ENCODE assay signal across 7 cellular contexts in genomic region chr19:574658-575526, GRCh38. TPM values are rescaled to one million over a fixed set of nuclear protein-coding genes. Genes with fewer than 3 reads are reported as not detected.
DNase-seq lines count a peak whose midpoint lies in the region; ATAC-seq and TF ChIP-seq lines count a peak whose summit lies in the region.

No MANE protein-coding gene starts in this region.

- intact Hi-C loops in esophagus squamous epithelium (cut with DNase I) = no loop called here

- WGBS in esophagus squamous epithelium, 2 donors = 19 to 47% methylated on average over 6 to 10 of the region's 32 CpGs

- H3K4me2 ChIP-seq in neural cell (ENCODE audit: low read length) = no peak overlapping the region

- peak; percentile 49 for ATAC-seq in SK-N-SH treated with all-trans-retinoic acid at 6 μM for 48 hours
- no peak for ATAC-seq in HG02588 (IDR thresholded peaks at IDR 0.05; ENCODE audit: unreplicated experiment)

- H3K4me3 ChIP-seq in esophagus squamous epithelium (peak overlapping the region; percentile 8 to 57 (median 14)), neural cell (ENCODE audit: low read length) (peak overlapping the region; percentile 99)

- H3K27ac ChIP-seq in esophagus squamous epithelium (peak overlapping the region; percentile 7 to 52 (median 32)), neural cell (ENCODE audit: low read length) (peak overlapping the region; percentile 31)

- no peaks in the 10 kb centered on the region for H3K9me2 ChIP-seq in neural cell (ENCODE audit: insufficient read depth, low read length)

- peaks cover 51% of the 10 kb centered on the region for H3K79me2 ChIP-seq in neural cell (replicated peaks; ENCODE audit: insufficient read depth, low read length)

- H3K9me3 ChIP-seq in esophagus squamous epithelium = no peaks in the 10 kb centered on the region
- H3K9me3 ChIP-seq in neural cell (ENCODE audit: low read length) = no peaks in the 10 kb centered on the region

- no peak for TF ChIP-seq CTCF in GM20000 (IDR thresholded peaks at IDR 0.05; ENCODE audit: extremely low read depth, missing control alignments)
- TF ChIP-seq CTCF in esophagus squamous epithelium (IDR thresholded peaks at IDR 0.05) = no peak
- TF ChIP-seq CTCF in neural cell (IDR thresholded peaks at IDR 0.05; ENCODE audit: poor library complexity, severe bottlenecking) = no peak

- H3K27me3 ChIP-seq in esophagus squamous epithelium = no peaks in the 10 kb centered on the region
- no peaks in the 10 kb centered on the region for H3K27me3 ChIP-seq in neural cell (ENCODE audit: insufficient read depth, low read depth, low read length)

- H4K20me1 ChIP-seq in neural cell (ENCODE audit: insufficient read depth) = peaks cover 4% of the 10 kb centered on the region

- TF ChIP-seq RAD21 in neural cell (conservative IDR thresholded peaks at IDR 0.05) = no peak

- TF ChIP-seq EP300 in neural cell (conservative IDR thresholded peaks at IDR 0.05; ENCODE audit: poor library complexity, severe bottlenecking) = no peak

- peaks cover 31 to 80% (median 47%) of the 10 kb centered on the region in 3 donors for H3K4me1 ChIP-seq in esophagus squamous epithelium

- peak overlapping the region; percentile 48 for H3K9ac ChIP-seq in neural cell (ENCODE audit: low read length)

- H3K36me3 ChIP-seq in esophagus squamous epithelium (peaks cover 6 to 27% (median 8%) of the 10 kb centered on the region in 3 donors), neural cell (ENCODE audit: insufficient read depth, low read length) (no peaks in the 10 kb centered on the region)

- H3F3A ChIP-seq in neural cell (ENCODE audit: insufficient read depth, low read length, poor library complexity, severe bottlenecking) = no peaks in the 10 kb centered on the region

- DNase-seq in GM20000 (ENCODE audit: low spot score) = peak; percentile 77
- DNase-seq in esophagus squamous epithelium (lab: John Stamatoyannopoulos, UW) = no peak
- DNase-seq in stimulated activated CD4-positive, alpha-beta T cell treated with anti-CD3 and anti-CD28 coated beads, Interleukin-1b, Interleukin-23, amount 100 ng/mL, for 48 hours = no peak
- DNase-seq in SHP77 treated with DMSO at 0.1 percent for 48 hours (lab: John Stamatoyannopoulos, UW) = no peak

- TF ChIP-seq POLR2A in esophagus squamous epithelium (IDR thresholded peaks at IDR 0.05) = no peak

- H2AFZ ChIP-seq in neural cell (ENCODE audit: low read depth, low read length) = no peak overlapping the region

TF ChIP-seq in SK-N-SH treated with all-trans-retinoic acid at 6 μM for 48 hours, 23 proteins besides CTCF, POLR2A, EP300 and RAD21 (continues in another document):
- TF ChIP-seq PATZ1 (CRISPR knock-in tag; IDR thresholded peaks at IDR 0.05; ENCODE audit: borderline replicate concordance) = no peak
- TF ChIP-seq ZNF70 (CRISPR knock-in tag; IDR thresholded peaks at IDR 0.05) = no peak
- no peak for TF ChIP-seq TOX (CRISPR knock-in tag; IDR thresholded peaks at IDR 0.05; ENCODE audit: borderline replicate concordance)
- no peak for TF ChIP-seq ZFP30 (CRISPR knock-in tag; IDR thresholded peaks at IDR 0.05)
- no peak for TF ChIP-seq CSDC2 (CRISPR knock-in tag; IDR thresholded peaks at IDR 0.05)
- no peak for TF ChIP-seq PPARA (CRISPR knock-in tag; IDR thresholded peaks at IDR 0.05; ENCODE audit: borderline replicate concordance)
- no peak for TF ChIP-seq ESRRG (CRISPR knock-in tag; IDR thresholded peaks at IDR 0.05)
- TF ChIP-seq CSRNP3 (CRISPR knock-in tag; IDR thresholded peaks at IDR 0.05) = no peak

TF ChIP-seq in neural cell, 6 proteins besides CTCF, POLR2A, EP300 and RAD21:
- TF ChIP-seq EZH2 (IDR thresholded peaks at IDR 0.05; ENCODE audit: borderline replicate concordance, insufficient read depth, low read length, poor library complexity, severe bottlenecking) (no peak), MXI1 (conservative IDR thresholded peaks at IDR 0.05; ENCODE audit: poor library complexity, severe bottlenecking) (peak; percentile 33)

RNA-seq across cellular contexts. Expression of gene BSG, which starts 2.5 kb away (rescaled TPM):
- total RNA-seq in esophagus squamous epithelium = 100 to 1,000 TPM; 182 to 408 (median 289) TPM
- polyA plus RNA-seq in neural cell = 209 and 214 TPM in 2 replicates
- polyA minus RNA-seq in neural cell = 142 and 143 TPM in 2 replicates

RNA-seq across cellular contexts. Expression of gene HCN2, which starts 14.8 kb away (rescaled TPM):
- under 1 TPM in 3 of 4 donors, not detected in 1; 0.15 to 0.57 (median 0.29) TPM for total RNA-seq in esophagus squamous epithelium
- polyA plus RNA-seq in neural cell = 4.7 and 6.4 TPM in 2 replicates
- polyA minus RNA-seq in neural cell = 12.6 and 13.9 TPM in 2 replicates

RNA-seq across cellular contexts. Expression of gene GZMM, which starts 31.0 kb away (rescaled TPM):
- under 1 TPM in 3 of 4 donors, not detected in 1; 0.48 to 0.95 (median 0.57) TPM for total RNA-seq in esophagus squamous epithelium
- 0.38 and 0.72 TPM in 2 replicates for polyA plus RNA-seq in neural cell
- not detected in 2 replicates for polyA minus RNA-seq in neural cell

RNA-seq across cellular contexts. Expression of gene CDC34, which starts 43.3 kb away (rescaled TPM):
- 10 to 100 TPM; 33.5 to 53.5 (median 34.5) TPM for total RNA-seq in esophagus squamous epithelium
- polyA plus RNA-seq in neural cell = 155 and 172 TPM in 2 replicates
- polyA minus RNA-seq in neural cell = 55.0 and 68.7 TPM in 2 replicates

RNA-seq across cellular contexts. Expression of gene POLRMT, which starts 58.4 kb away (rescaled TPM):
- total RNA-seq in esophagus squamous epithelium = 10 to 100 TPM; 23.5 to 32.3 (median 25.0) TPM
- 28.3 TPM in 2 replicates for polyA plus RNA-seq in neural cell
- polyA minus RNA-seq in neural cell = 28.6 and 31.9 TPM in 2 replicates
